Comparison of ENCODE assay signal across 23 cellular contexts in the genomic region with DNA sequence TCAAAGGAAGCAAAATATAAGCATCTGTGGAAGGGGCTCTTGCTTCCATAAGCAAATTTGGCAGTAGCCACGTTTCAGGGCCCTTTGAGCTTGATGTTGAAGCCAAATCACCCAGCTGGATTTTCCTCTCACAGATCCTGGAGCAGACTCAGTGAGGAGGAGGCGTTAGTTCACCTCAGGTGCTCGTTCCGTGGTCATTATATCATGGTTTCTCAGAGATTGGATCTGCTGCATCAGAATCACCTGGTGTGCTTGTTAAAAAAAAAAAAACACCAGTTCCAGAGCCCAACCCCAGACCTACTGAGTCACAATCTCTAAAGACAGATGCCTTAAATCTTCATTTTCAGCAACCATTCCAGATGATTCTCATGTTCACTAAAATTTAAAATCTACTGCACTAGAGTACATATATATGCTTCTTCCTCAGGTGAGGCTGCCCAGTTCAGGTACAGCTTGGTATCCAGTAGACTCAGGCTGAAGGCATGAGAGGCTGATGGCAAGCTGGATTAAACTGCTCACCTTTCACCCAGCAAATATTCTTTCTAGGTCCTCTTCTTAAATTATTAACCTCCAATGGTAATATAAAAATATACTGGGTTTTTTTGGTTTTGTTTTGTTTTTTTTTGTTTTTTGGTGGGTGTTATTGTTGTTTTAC.
"Had no signal": no experiment of that assay in that cellular context is flagged by ENCODE, and none has a peak within 500 bp of the region (broad histone marks: within the 10 kb centered on the region; RNA-seq: fewer than 3 reads in every experiment).

No MANE protein-coding gene starts in this region.

- H3K9me3 ChIP-seq: colonic mucosa, esophagus muscularis mucosa, esophagus squamous epithelium, gastrocnemius medialis, gastroesophageal sphincter, heart left ventricle had no signal

- H3K9me3 Mint-ChIP-seq: dendritic cell treated with granulocyte-macrophage colony-stimulating factor and Interleukin-4, amounts not matched to agents 40 ng/mL and 50 ng/mL, for 4 days had no signal

- H3K36me3 ChIP-seq: colonic mucosa, esophagus muscularis mucosa, esophagus squamous epithelium, gastrocnemius medialis, gastroesophageal sphincter, heart left ventricle had no signal

- H3K4me3 ChIP-seq: colonic mucosa, coronary artery, dorsolateral prefrontal cortex, esophagus muscularis mucosa, esophagus squamous epithelium, gastrocnemius medialis, gastroesophageal sphincter, heart left ventricle had no signal

- H3K27ac Mint-ChIP-seq: dendritic cell treated with granulocyte-macrophage colony-stimulating factor and Interleukin-4, amounts not matched to agents 40 ng/mL and 50 ng/mL, for 4 days; effector memory CD8-positive, alpha-beta T cell; endodermal cell had no signal

- H3K4me3 Mint-ChIP-seq: dendritic cell treated with granulocyte-macrophage colony-stimulating factor and Interleukin-4, amounts not matched to agents 40 ng/mL and 50 ng/mL, for 4 days; effector memory CD8-positive, alpha-beta T cell; endodermal cell had no signal

- H3K4me1 ChIP-seq: colonic mucosa, esophagus squamous epithelium, gastrocnemius medialis, gastroesophageal sphincter had no signal

- DNase-seq: colonic mucosa; cortex of kidney; dermis blood vessel endothelial cell; dorsolateral prefrontal cortex; effector CD4-positive, alpha-beta T cell; effector CD8-positive, alpha-beta T cell; effector memory CD4-positive, alpha-beta T cell; effector memory CD8-positive, alpha-beta T cell; endodermal cell; erythroblast; esophagus squamous epithelium; foreskin fibroblast; foreskin melanocyte; gastrocnemius medialis; glutamatergic neuron; head of caudate nucleus; heart left ventricle had no signal

- H3K27me3 ChIP-seq: colonic mucosa, dorsolateral prefrontal cortex, esophagus muscularis mucosa, esophagus squamous epithelium, foreskin keratinocyte, gastrocnemius medialis, gastroesophageal sphincter had no signal

- H3K27ac ChIP-seq: colonic mucosa, coronary artery, dorsolateral prefrontal cortex, epithelial cell of prostate, esophagus muscularis mucosa, esophagus squamous epithelium, foreskin keratinocyte, gastrocnemius medialis, gastroesophageal sphincter, heart left ventricle had no signal
